ENCODE assay signal across 36 cellular contexts in genomic region chr1:3077561-3077960, GRCh38. TPM values are rescaled to one million over a fixed set of nuclear protein-coding genes. Genes with fewer than 3 reads are reported as not detected.
"Had no signal": no experiment of that assay in that cellular context is flagged by ENCODE, and none has a peak within 500 bp of the region (broad histone marks: within the 10 kb centered on the region; RNA-seq: fewer than 3 reads in every experiment).

No MANE protein-coding gene starts in this region.

- ATAC-seq: activated CD4-positive, CD25-positive, alpha-beta regulatory T cell treated with anti-CD3 and anti-CD28 coated beads, Interleukin-2, amount 50 U/mL, for 24 hours; esophagus mucosa; left lobe of liver; natural killer cell treated with Interleukin-12 subunit alpha and Interleukin-12 subunit beta and Interleukin-15 and Interleukin-18, amount 100 ng/mL, for 72 hours; sciatic nerve; SK-N-SH treated with all-trans-retinoic acid at 6 μM for 48 hours; T-helper 17 cell had no signal

- H3K27ac ChIP-seq: neutrophil, ovary, prostate gland, skin epidermis, transverse colon, WERI-Rb-1 had no signal

- H3K4me1 ChIP-seq: prostate gland had no signal

- H3K27me3 ChIP-seq: ovary had no signal

- DNase-seq: activated CD4-positive, alpha-beta T cell treated with anti-CD3 and anti-CD28 coated beads for 48 hours; activated CD4-positive, alpha-beta T cell treated with anti-CD3 and anti-CD28 coated beads, Interleukin-2, amount 50 U/mL, for 48 hours; activated CD8-positive, alpha-beta memory T cell treated with anti-CD3 and anti-CD28 coated beads, Interleukin-2, amount 50 U/mL, for 4 hours; activated gamma-delta T cell; activated naive CD4-positive, alpha-beta T cell treated with anti-CD3 and anti-CD28 coated beads, Interleukin-2, amount 50 U/mL, for 16 hours; activated T-cell treated with anti-CD3 and anti-CD28 coated beads, Interleukin-2, amount 50 U/mL, for 24 hours; amniotic stem cell; cerebellar nuclear complex; cortex of kidney; endodermal cell; foreskin fibroblast; heart left ventricle; immature natural killer cell; kidney; mesendoderm; ovary; retina; stimulated activated CD4-positive, alpha-beta T cell treated with anti-CD3 and anti-CD28 coated beads, Interleukin-12 subunit alpha, Interleukin-12 subunit beta, amount 100 ng/mL, for 4 hours; stimulated activated CD4-positive, alpha-beta T cell treated with anti-CD3 and anti-CD28 coated beads, Interleukin-4, amount 100 ng/mL, for 1 hour; T-helper 17 cell; T1000; transverse colon; WERI-Rb-1 had no signal

- H3K4me3 ChIP-seq: heart left ventricle, lung, ovary, prostate gland, skin epidermis, transverse colon had no signal

- H3K36me3 ChIP-seq: heart left ventricle, neutrophil, ovary, prostate gland, transverse colon, WERI-Rb-1 had no signal

- H3K9me3 ChIP-seq: heart left ventricle, neutrophil, ovary, prostate gland, transverse colon had no signal

RNA-seq across cellular contexts. Expression of gene PRDM16, which starts 8.6 kb away (rescaled TPM):
- total RNA-seq: activated CD8-positive, alpha-beta memory T cell treated with anti-CD3 and anti-CD28 coated beads for 36 hours; mononuclear cell; natural killer cell treated with Interleukin-12 subunit alpha and Interleukin-12 subunit beta and Interleukin-15 and Interleukin-18, amount 100 ng/mL, for 72 hours; T-helper 17 cell had no signal

RNA-seq across cellular contexts. Expression of gene ACTRT2, which starts 56.3 kb away (rescaled TPM):
- total RNA-seq: activated CD8-positive, alpha-beta memory T cell treated with anti-CD3 and anti-CD28 coated beads for 36 hours; endodermal cell; esophagus mucosa; heart left ventricle; kidney; left lobe of liver; lung; mononuclear cell; natural killer cell treated with Interleukin-12 subunit alpha and Interleukin-12 subunit beta and Interleukin-15 and Interleukin-18, amount 100 ng/mL, for 72 hours; ovary; sciatic nerve; T-helper 17 cell; transverse colon; urinary bladder had no signal
